ENCODE assay signal across 26 cellular contexts in genomic region chr10:133364645-133365431, GRCh38. TPM values are rescaled to one million over a fixed set of nuclear protein-coding genes. Genes with fewer than 3 reads are reported as not detected.
DNase-seq lines count a peak whose midpoint lies in the region; ATAC-seq and TF ChIP-seq lines count a peak whose summit lies in the region.
"Had no signal": no experiment of that assay in that cellular context is flagged by ENCODE, and none has a peak within 500 bp of the region (broad histone marks: within the 10 kb centered on the region; RNA-seq: fewer than 3 reads in every experiment).

No MANE protein-coding gene starts in this region.

- H3K9me3 Mint-ChIP-seq in activated CD4-positive, alpha-beta memory T cell treated with anti-CD3 and anti-CD28 coated beads, Interleukin-2, amount 10 ng/mL, durations not matched to agents 7 days and 5 days = no peaks in the 10 kb centered on the region
- H3K9me3 Mint-ChIP-seq: central memory CD8-positive, alpha-beta T cell; stimulated activated naive B cell treated with anti-CD40 and anti-IgM and Interleukin-4, amounts not matched to agents 10 μg/mL and 1 μg/mL and 100 μg/mL, for 72 hours had no signal

- DNase-seq in DMS153 (lab: John Stamatoyannopoulos, UW) (peak; percentile 87), NCI-H1436 (lab: John Stamatoyannopoulos, UW) (peak; percentile 87), cerebellar cortex (ENCODE audit: low spot score) (peak; percentile 61), mucosa of descending colon (peak in 2 of 3 donors; percentile 56 to 69), GM20000 (ENCODE audit: low spot score) (no peak)
- no peak for DNase-seq in stimulated activated CD4-positive, alpha-beta T cell treated with anti-CD3 and anti-CD28 coated beads, Interleukin-2, amount 100 ng/mL, for 24 hours
- no peak for DNase-seq in activated CD4-positive, alpha-beta memory T cell treated with anti-CD3 and anti-CD28 coated beads, Interleukin-2, amount 10 ng/mL, durations not matched to agents 7 days and 5 days
- DNase-seq: activated CD4-positive, alpha-beta T cell treated with anti-CD3 and anti-CD28 coated beads, Interleukin-2, amount 50 U/mL, for 1 hour; activated gamma-delta T cell; anterior cingulate cortex; effector CD8-positive, alpha-beta T cell; glutamatergic neuron; HCEC 1CT; NCI-H2029; NCI-H748 treated with DMSO at 0.1 percent for 48 hours; nucleus accumbens; SJCRH30; stimulated activated naive B cell treated with anti-CD40 and anti-IgM and Interleukin-4, amounts not matched to agents 10 μg/mL and 1 μg/mL and 100 μg/mL, for 72 hours; tibial artery had no signal

- TF ChIP-seq CTCF in mucosa of descending colon (IDR thresholded peaks at IDR 0.05) (no peak), GM20000 (IDR thresholded peaks at IDR 0.05; ENCODE audit: extremely low read depth, missing control alignments) (no peak)

- intact Hi-C loops in mucosa of descending colon (cut with DNase I, micrococcal nuclease) = no loop called here

- peaks cover 16% of the 10 kb centered on the region for H3K4me1 ChIP-seq in mucosa of descending colon (ENCODE audit: low read depth)
- H3K4me1 ChIP-seq: SJCRH30, tibial artery had no signal

- no peaks in the 10 kb centered on the region for H3K9me3 ChIP-seq in mucosa of descending colon
- H3K9me3 ChIP-seq: SJCRH30, tibial artery had no signal

- CTCF ChIA-PET in activated CD4-positive, alpha-beta memory T cell treated with anti-CD3 and anti-CD28 coated beads, Interleukin-2, amount 10 ng/mL, durations not matched to agents 7 days and 5 days (lab: Charles Lee) = no interaction called here

- H3K4me3 ChIP-seq in mucosa of descending colon = no peak overlapping the region
- H3K4me3 ChIP-seq: SJCRH30, tibial artery had no signal

- peaks cover 4% of the 10 kb centered on the region for H3K36me3 Mint-ChIP-seq in activated CD4-positive, alpha-beta memory T cell treated with anti-CD3 and anti-CD28 coated beads, Interleukin-2, amount 10 ng/mL, durations not matched to agents 7 days and 5 days (ENCODE audit: low read depth)

- no peaks in the 10 kb centered on the region for H3K4me1 Mint-ChIP-seq in activated CD4-positive, alpha-beta memory T cell treated with anti-CD3 and anti-CD28 coated beads, Interleukin-2, amount 10 ng/mL, durations not matched to agents 7 days and 5 days

- POLR2A ChIA-PET in activated CD4-positive, alpha-beta memory T cell treated with anti-CD3 and anti-CD28 coated beads, Interleukin-2, amount 10 ng/mL, durations not matched to agents 7 days and 5 days (lab: Charles Lee) = no interaction called here

- H3K4me3 Mint-ChIP-seq in activated CD4-positive, alpha-beta memory T cell treated with anti-CD3 and anti-CD28 coated beads, Interleukin-2, amount 10 ng/mL, durations not matched to agents 7 days and 5 days = no peak overlapping the region
- H3K4me3 Mint-ChIP-seq: central memory CD8-positive, alpha-beta T cell; stimulated activated naive B cell treated with anti-CD40 and anti-IgM and Interleukin-4, amounts not matched to agents 10 μg/mL and 1 μg/mL and 100 μg/mL, for 72 hours had no signal

- peak; percentile 77 for ATAC-seq in mucosa of descending colon
- ATAC-seq in HG03175 (IDR thresholded peaks at IDR 0.05; ENCODE audit: unreplicated experiment) = no peak
- ATAC-seq: right cardiac atrium; stimulated activated naive B cell treated with anti-CD40 and anti-IgM and Interleukin-4, amounts not matched to agents 10 μg/mL and 1 μg/mL and 100 μg/mL, for 72 hours had no signal

- no peak overlapping the region for H3K27ac Mint-ChIP-seq in activated CD4-positive, alpha-beta memory T cell treated with anti-CD3 and anti-CD28 coated beads, Interleukin-2, amount 10 ng/mL, durations not matched to agents 7 days and 5 days
- H3K27ac Mint-ChIP-seq: stimulated activated naive B cell treated with anti-CD40 and anti-IgM and Interleukin-4, amounts not matched to agents 10 μg/mL and 1 μg/mL and 100 μg/mL, for 72 hours had no signal

- H3K27me3 Mint-ChIP-seq in activated CD4-positive, alpha-beta memory T cell treated with anti-CD3 and anti-CD28 coated beads, Interleukin-2, amount 10 ng/mL, durations not matched to agents 7 days and 5 days = no peaks in the 10 kb centered on the region
- H3K27me3 Mint-ChIP-seq: central memory CD8-positive, alpha-beta T cell; stimulated activated naive B cell treated with anti-CD40 and anti-IgM and Interleukin-4, amounts not matched to agents 10 μg/mL and 1 μg/mL and 100 μg/mL, for 72 hours had no signal

- peaks cover 2% of the 10 kb centered on the region for H3K36me3 ChIP-seq in mucosa of descending colon (ENCODE audit: low read depth)

RNA-seq across cellular contexts. Expression of gene FUOM, which starts 7.0 kb away (rescaled TPM):
- total RNA-seq in mucosa of descending colon = 10 to 100 TPM; 13.5 to 22.2 (median 18.8) TPM
- 10 to 100 TPM; 11.2 to 11.4 TPM for total RNA-seq in activated CD4-positive, alpha-beta memory T cell treated with anti-CD3 and anti-CD28 coated beads, Interleukin-2, amount 10 ng/mL, durations not matched to agents 7 days and 5 days
- total RNA-seq: SJCRH30 had no signal

RNA-seq across cellular contexts. Expression of gene ECHS1, which starts 8.3 kb away (rescaled TPM):
- 100 to 1,000 TPM in 2 of 3 donors, 10 to 100 TPM in 1; 97.7 to 180 (median 151) TPM for total RNA-seq in mucosa of descending colon
- 10 to 100 TPM; 31.3 to 31.6 TPM for total RNA-seq in activated CD4-positive, alpha-beta memory T cell treated with anti-CD3 and anti-CD28 coated beads, Interleukin-2, amount 10 ng/mL, durations not matched to agents 7 days and 5 days

RNA-seq across cellular contexts. Expression of gene PAOX, which starts 14.2 kb away (rescaled TPM):
- 1 to 10 TPM; 7.5 to 9.3 (median 8.3) TPM for total RNA-seq in mucosa of descending colon
- total RNA-seq in activated CD4-positive, alpha-beta memory T cell treated with anti-CD3 and anti-CD28 coated beads, Interleukin-2, amount 10 ng/mL, durations not matched to agents 7 days and 5 days = 1 to 10 TPM; 5.9 to 7.8 TPM
- total RNA-seq: SJCRH30 had no signal

RNA-seq across cellular contexts. Expression of gene PRAP1, which starts 17.7 kb away (rescaled TPM):
- 100 to 1,000 TPM in 2 of 3 donors, 10 to 100 TPM in 1; 69.0 to 215 (median 106) TPM for total RNA-seq in mucosa of descending colon
- not detected for total RNA-seq in activated CD4-positive, alpha-beta memory T cell treated with anti-CD3 and anti-CD28 coated beads, Interleukin-2, amount 10 ng/mL, durations not matched to agents 7 days and 5 days
- total RNA-seq: fibroblast of lung; lower leg skin; MCF 10A; right cardiac atrium; SJCRH30; T-helper 1 cell treated with Interleukin-12 subunit alpha and Interleukin-12 subunit beta and Interleukin-4 antibody, amounts not matched to agents 30 ng/mL and 1 ng/mL, for 36 hours had no signal

RNA-seq across cellular contexts. Expression of gene CALY, which starts 28.1 kb away (rescaled TPM):
- 1 to 10 TPM in 2 of 3 donors, not detected in 1; 1.1 to 7.5 TPM for total RNA-seq in mucosa of descending colon
- total RNA-seq in activated CD4-positive, alpha-beta memory T cell treated with anti-CD3 and anti-CD28 coated beads, Interleukin-2, amount 10 ng/mL, durations not matched to agents 7 days and 5 days = not detected
- total RNA-seq: fibroblast of lung, lower leg skin, MCF 10A, right cardiac atrium, SJCRH30 had no signal

Comparison
In these comparisons a context has a peak if more than half of its experiments do, and no peak if none do; other contexts are left out.
1. DNase-seq: peak in DMS153 (single experiment), NCI-H1436 (single experiment), cerebellar cortex (single experiment) and mucosa of descending colon (2 of 3); none in stimulated activated CD4-positive, alpha-beta T cell treated with anti-CD3 and anti-CD28 coated beads, Interleukin-2, amount 100 ng/mL, for 24 hours (0 of 2), GM20000 (single experiment) and activated CD4-positive, alpha-beta memory T cell treated with anti-CD3 and anti-CD28 coated beads, Interleukin-2, amount 10 ng/mL, durations not matched to agents 7 days and 5 days (single experiment).